8 cellular contexts compared by ENCODE assay signal in genomic region chr6:73461537-73462350, GRCh38. TPM values are rescaled to one million over a fixed set of nuclear protein-coding genes. Genes with fewer than 3 reads are reported as not detected.
DNase-seq lines count a peak whose midpoint lies in the region; ATAC-seq lines count a peak whose summit lies in the region.

A gene with protein sequence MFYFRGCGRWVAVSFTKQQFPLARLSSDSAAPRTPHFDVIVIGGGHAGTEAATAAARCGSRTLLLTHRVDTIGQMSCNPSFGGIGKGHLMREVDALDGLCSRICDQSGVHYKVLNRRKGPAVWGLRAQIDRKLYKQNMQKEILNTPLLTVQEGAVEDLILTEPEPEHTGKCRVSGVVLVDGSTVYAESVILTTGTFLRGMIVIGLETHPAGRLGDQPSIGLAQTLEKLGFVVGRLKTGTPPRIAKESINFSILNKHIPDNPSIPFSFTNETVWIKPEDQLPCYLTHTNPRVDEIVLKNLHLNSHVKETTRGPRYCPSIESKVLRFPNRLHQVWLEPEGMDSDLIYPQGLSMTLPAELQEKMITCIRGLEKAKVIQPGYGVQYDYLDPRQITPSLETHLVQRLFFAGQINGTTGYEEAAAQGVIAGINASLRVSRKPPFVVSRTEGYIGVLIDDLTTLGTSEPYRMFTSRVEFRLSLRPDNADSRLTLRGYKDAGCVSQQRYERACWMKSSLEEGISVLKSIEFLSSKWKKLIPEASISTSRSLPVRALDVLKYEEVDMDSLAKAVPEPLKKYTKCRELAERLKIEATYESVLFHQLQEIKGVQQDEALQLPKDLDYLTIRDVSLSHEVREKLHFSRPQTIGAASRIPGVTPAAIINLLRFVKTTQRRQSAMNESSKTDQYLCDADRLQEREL (plus strand): TSS chr6:73461737. CDS start chr6:73461855, 118 bp downstream.

- H2BK12ac ChIP-seq in mesenchymal stem cell (ENCODE audit: low read length in 2 of 2) = peak within 1 kb of the TSS in 1 of 2 experiments; percentile 97

- peaks cover 2% of the 10 kb centered on the region for H3K4me1 ChIP-seq in mesenchymal stem cell (ENCODE audit: control insufficient read depth, insufficient read depth, low read depth, low read length)

- H4K8ac ChIP-seq in mesenchymal stem cell (ENCODE audit: low read length) = peak within 1 kb of the TSS; percentile 96

- H3K4ac ChIP-seq in mesenchymal stem cell (ENCODE audit: low read depth in 1 of 2, low read length in 2 of 2) = peak within 1 kb of the TSS; percentile 46 to 77

- H2BK120ac ChIP-seq in mesenchymal stem cell (ENCODE audit: low read depth, low read length) = no peak within 1 kb of the TSS

- H4K91ac ChIP-seq in mesenchymal stem cell (ENCODE audit: low read length) = peak within 1 kb of the TSS; percentile 73

- WGBS in mesenchymal stem cell = under 1% methylated on average over 55 of the region's 55 CpGs

- H3K14ac ChIP-seq in mesenchymal stem cell (ENCODE audit: low read length in 2 of 2) = peak within 1 kb of the TSS in 1 of 2 experiments; percentile 95

- no peak within 1 kb of the TSS for H2BK15ac ChIP-seq in mesenchymal stem cell (ENCODE audit: low read depth, poor library complexity, severe bottlenecking)

- peak within 1 kb of the TSS; percentile 95 for H2AFZ ChIP-seq in mesenchymal stem cell (ENCODE audit: low read depth, low read length)

- H3K27me3 Mint-ChIP-seq in effector memory CD8-positive, alpha-beta T cell = no peaks in the 10 kb centered on the region

- no peak within 1 kb of the TSS for H2AK5ac ChIP-seq in mesenchymal stem cell (ENCODE audit: low read length, severe bottlenecking)

- peak; percentile 88 for ATAC-seq in GM19468 (IDR thresholded peaks at IDR 0.05; ENCODE audit: extremely low read depth, unreplicated experiment)
- peak; percentile 89 for ATAC-seq in effector memory CD8-positive, alpha-beta T cell (replicated peaks)

- H3K36me3 Mint-ChIP-seq in effector memory CD8-positive, alpha-beta T cell (ENCODE audit: insufficient read depth) = peaks cover 44% of the 10 kb centered on the region

- H3K23ac ChIP-seq in mesenchymal stem cell (ENCODE audit: low read length in 2 of 2) = peak within 1 kb of the TSS in 1 of 2 experiments; percentile 96

- no peaks in the 10 kb centered on the region for H3K27me3 ChIP-seq in mesenchymal stem cell (ENCODE audit: control insufficient read depth in 1 of 2, insufficient read depth in 1 of 2, low read length in 2 of 2)

- peak within 1 kb of the TSS; percentile 89 for H3K27ac ChIP-seq in mesenchymal stem cell (ENCODE audit: low read length, poor library complexity, severe bottlenecking)

- peak within 1 kb of the TSS; percentile 68 for H3K4me2 ChIP-seq in mesenchymal stem cell (ENCODE audit: low read length, poor library complexity, severe bottlenecking)

- H3K9me3 Mint-ChIP-seq in effector memory CD8-positive, alpha-beta T cell = no peaks in the 10 kb centered on the region

- H3K4me3 Mint-ChIP-seq in effector memory CD8-positive, alpha-beta T cell = peak within 1 kb of the TSS; percentile 88

- peaks cover 21 to 22% of the 10 kb centered on the region in 2 donors for H3K4me1 Mint-ChIP-seq in effector memory CD8-positive, alpha-beta T cell (ENCODE audit: low read depth in 2 of 2)

- peaks cover 0 to 13% of the 10 kb centered on the region in 2 experiments for H3K36me3 ChIP-seq in mesenchymal stem cell (ENCODE audit: control insufficient read depth in 1 of 2, insufficient read depth in 2 of 2, low read depth in 1 of 2, low read length in 2 of 2)

- peak within 1 kb of the TSS; percentile 96 to 98 for H3K27ac Mint-ChIP-seq in effector memory CD8-positive, alpha-beta T cell

- H3K9ac ChIP-seq in mesenchymal stem cell (ENCODE audit: low read length) = peak within 1 kb of the TSS; percentile 99

- DNase-seq in CMK (ENCODE audit: low read depth) = peak; percentile 74
- DNase-seq in HS-5 (ENCODE audit: low read depth) = peak; percentile 76
- DNase-seq in NOMO-1 treated with DMSO at 0.1 percent for 48 hours (lab: John Stamatoyannopoulos, UW; ENCODE audit: unreplicated experiment) = peak; percentile 94
- DNase-seq in activated CD8-positive, alpha-beta memory T cell treated with anti-CD3 and anti-CD28 coated beads for 4 hours (ENCODE audit: low read depth in 2 of 2) = peak; percentile 65 to 74
- peak; percentile 78 to 80 (median 78) for DNase-seq in effector memory CD8-positive, alpha-beta T cell
- DNase-seq in mesenchymal stem cell = peak; percentile 95
- peak; percentile 67 for DNase-seq in stimulated activated CD8-positive, alpha-beta memory T cell treated with anti-CD3 and anti-CD28 coated beads, Interleukin-12 subunit alpha, Interleukin-12 subunit beta, amount 100 ng/mL, for 4 hours (ENCODE audit: low read depth)

- H3K9me3 ChIP-seq in mesenchymal stem cell (ENCODE audit: control insufficient read depth, low read length) = no peaks in the 10 kb centered on the region

- H3K79me1 ChIP-seq in mesenchymal stem cell (replicated peaks; ENCODE audit: low read length, poor library complexity, severe bottlenecking) = peaks cover 3% of the 10 kb centered on the region

- H3K4me3 ChIP-seq in mesenchymal stem cell (ENCODE audit: insufficient read depth in 1 of 2, low read depth in 1 of 2, low read length in 2 of 2) = peak within 1 kb of the TSS; percentile 92 to 94

- peak within 1 kb of the TSS; percentile 36 for H2BK5ac ChIP-seq in mesenchymal stem cell (ENCODE audit: low read depth, low read length, poor library complexity, severe bottlenecking)

- peak within 1 kb of the TSS; percentile 90 to 99 for H3K18ac ChIP-seq in mesenchymal stem cell (ENCODE audit: low read depth in 1 of 2, low read length in 2 of 2)

RNA-seq across cellular contexts. Expression of the gene that starts here (rescaled TPM):
- 13.7 TPM for polyA plus RNA-seq in mesenchymal stem cell (2013, experiment 1 of 2)
- 13.6 TPM for polyA plus RNA-seq in mesenchymal stem cell (2013, experiment 2 of 2)

Comparison
In these comparisons a context has a peak if more than half of its experiments do, and no peak if none do; other contexts are left out.
1. Peak in every context shown above with its lines: DNase-seq, ATAC-seq, H3K4me3 ChIP-seq and H3K27ac ChIP-seq.